Comparison of ENCODE assay signal across 8 cellular contexts in genomic region chr20:5191829-5192569, GRCh38.
A peak's percentile ranks its signal among the peaks of the same experiment; 100 is the strongest.
DNase-seq lines count a peak whose midpoint lies in the region; ATAC-seq and TF ChIP-seq lines count a peak whose summit lies in the region.

No MANE protein-coding gene starts in this region.

- WGBS in aorta, 2 donors, result 25 to 37% methylated on average over 9 of the region's 9 CpGs

- peak overlapping the region; percentile 10 to 85 for H3K27ac ChIP-seq in aorta (ENCODE audit: low read depth in 1 of 2, low read length in 2 of 2)

- no peaks in the 10 kb centered on the region for H3K27me3 ChIP-seq in aorta (ENCODE audit: control insufficient read depth in 1 of 2, insufficient read depth in 2 of 2, low read length in 1 of 2)

- H3K4me1 ChIP-seq in aorta (ENCODE audit: control insufficient read depth in 1 of 2, insufficient read depth in 2 of 2, low read length in 2 of 2), result no peaks in the 10 kb centered on the region

- H3K36me3 ChIP-seq in aorta (ENCODE audit: control insufficient read depth in 1 of 2, insufficient read depth in 2 of 2, low read length in 1 of 2), result peaks cover 6 to 9% of the 10 kb centered on the region in 2 donors

- H3K9me3 ChIP-seq in aorta (ENCODE audit: control insufficient read depth, low read length), result no peaks in the 10 kb centered on the region

- ATAC-seq in HG03045 (IDR thresholded peaks at IDR 0.05; ENCODE audit: unreplicated experiment), result peak; percentile 42
- ATAC-seq in aorta (ENCODE audit: low FRiP score), result peak; percentile 86

- no peak for TF ChIP-seq POLR2A in erythroblast (IDR thresholded peaks at IDR 0.05; ENCODE audit: low read length)

- H3K4me3 ChIP-seq in aorta (ENCODE audit: low read length in 2 of 2), result no peak overlapping the region

- peak; percentile 60 for DNase-seq in activated CD8-positive, alpha-beta memory T cell treated with anti-CD3 and anti-CD28 coated beads for 24 hours
- DNase-seq in activated CD8-positive, alpha-beta memory T cell treated with anti-CD3 and anti-CD28 coated beads, Interleukin-2, amount 50 U/mL, for 48 hours, result no peak
- DNase-seq in NCI-H446 (lab: John Stamatoyannopoulos, UW) (peak; percentile 49 to 72), erythroblast (lab: John Stamatoyannopoulos, UW) (peak; percentile 78 to 84), myocyte (ENCODE audit: low read depth) (peak; percentile 85), aorta (no peak)
- peak; percentile 5 to 6 for DNase-seq in activated CD4-positive, alpha-beta T cell treated with anti-CD3 and anti-CD28 coated beads, Interleukin-2, amount 50 U/mL, for 4 hours

- intact Hi-C loops in aorta (cut with DNase I), result loop anchor here (1.0 to 5.0 kb wide), 2 partner anchors 65 to 66 kb away; partner anchors contain the start of gene CDS2 (in 1 of the 2)

Comparison
In these comparisons a context has a peak if more than half of its experiments do, and no peak if none do; other contexts are left out.
1. DNase-seq: peak in activated CD8-positive, alpha-beta memory T cell treated with anti-CD3 and anti-CD28 coated beads for 24 hours (single experiment), NCI-H446 (2 of 2), activated CD4-positive, alpha-beta T cell treated with anti-CD3 and anti-CD28 coated beads, Interleukin-2, amount 50 U/mL, for 4 hours (2 of 2), erythroblast (2 of 2) and myocyte (single experiment); none in activated CD8-positive, alpha-beta memory T cell treated with anti-CD3 and anti-CD28 coated beads, Interleukin-2, amount 50 U/mL, for 48 hours (single experiment) and aorta (0 of 2).